ENCODE assay signal across 8 cellular contexts in the genomic region with DNA sequence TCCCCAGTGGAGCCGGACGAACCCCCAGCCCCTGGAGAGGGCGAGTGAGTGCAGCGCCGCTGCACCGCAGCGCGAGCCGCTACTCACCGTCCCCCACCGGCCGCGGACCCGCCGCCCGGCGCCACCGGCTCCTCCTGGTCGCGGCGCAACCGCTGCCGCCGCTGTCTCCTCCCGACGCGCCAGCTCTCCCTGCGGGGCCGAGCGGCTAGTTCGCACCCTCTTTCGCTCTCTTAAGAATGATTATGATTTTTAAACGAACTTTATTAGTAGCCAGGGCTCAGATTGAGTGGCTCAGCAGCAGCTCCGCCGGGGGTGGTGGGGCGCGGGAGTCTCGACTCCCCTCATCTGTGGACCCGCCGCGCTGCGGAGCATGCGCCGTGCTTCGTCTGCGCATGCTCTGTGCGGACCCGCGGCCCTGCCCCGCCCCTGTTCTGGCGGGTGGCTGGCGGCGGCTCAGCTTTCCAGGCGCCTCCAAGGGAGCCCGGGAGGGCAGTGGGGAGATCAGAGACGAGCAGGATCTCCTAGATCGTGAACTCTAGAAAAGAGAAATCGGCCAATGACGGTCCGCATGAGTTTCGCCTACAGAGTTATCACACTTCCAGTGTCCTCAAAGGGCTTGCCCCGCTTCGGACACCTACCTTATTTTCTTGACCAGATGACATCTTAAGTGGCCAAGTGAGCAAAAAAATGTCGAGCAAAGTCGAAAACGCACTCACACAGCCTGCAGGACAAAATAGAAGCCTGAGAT. TPM values are rescaled to one million over a fixed set of nuclear protein-coding genes. Genes with fewer than 3 reads are reported as not detected.
A peak's percentile ranks its signal among the peaks of the same experiment; 100 is the strongest.
DNase-seq lines count a peak whose midpoint lies in the region; ATAC-seq and TF ChIP-seq lines count a peak whose summit lies in the region.

TSS of gene RAB23 (minus strand) at position 372 of the 748 bp plus-strand sequence. CDS start 11,927 bp downstream, outside the sequence.

- no peaks in the 10 kb centered on the region for H3F3A ChIP-seq in OCI-LY1 (ENCODE audit: insufficient read depth, low read length)

- H3K27me3 ChIP-seq in HUES48 (ENCODE audit: control insufficient read depth, insufficient read depth, low read length): no peaks in the 10 kb centered on the region
- H3K27me3 ChIP-seq in OCI-LY1 (ENCODE audit: insufficient read depth, low read length): peaks cover 9% of the 10 kb centered on the region; the same call in 1 of the 2 replicates

- H3K27ac ChIP-seq in HUES48 (ENCODE audit: low read depth, low read length) (peak within 1 kb of the TSS; percentile 95), OCI-LY1 (ENCODE audit: low read depth, low read length, poor library complexity, severe bottlenecking) (no peak within 1 kb of the TSS)

- H3K4me1 ChIP-seq in HUES48 (ENCODE audit: control insufficient read depth, insufficient read depth, low read length): peaks cover 20% of the 10 kb centered on the region; the same call in 1 of the 2 replicates
- H3K4me1 ChIP-seq in OCI-LY1 (ENCODE audit: insufficient read depth, low read length, severe bottlenecking): peaks cover 12% of the 10 kb centered on the region

- H2AFZ ChIP-seq in OCI-LY1 (ENCODE audit: low read length): peak within 1 kb of the TSS; percentile 84

- no peaks in the 10 kb centered on the region for H3K9me2 ChIP-seq in OCI-LY1 (ENCODE audit: low read depth, low read length)

- H3K4me3 ChIP-seq in HUES48 (ENCODE audit: low read depth, low read length) (peak within 1 kb of the TSS; percentile 93), OCI-LY1 (ENCODE audit: low read depth, low read length, poor library complexity, severe bottlenecking) (peak within 1 kb of the TSS; percentile 78), epithelial cell of proximal tubule (ENCODE audit: low read depth, low read length) (peak within 1 kb of the TSS; percentile 95)

- no peaks in the 10 kb centered on the region for H4K20me1 ChIP-seq in OCI-LY1 (ENCODE audit: insufficient read depth, low read length)

- peak within 1 kb of the TSS; percentile 71 for H3K4me2 ChIP-seq in OCI-LY1 (ENCODE audit: low read length)

- H3K9ac ChIP-seq in HUES48 (ENCODE audit: low read depth, low read length) (peak within 1 kb of the TSS; percentile 79), OCI-LY1 (ENCODE audit: low read length) (peak within 1 kb of the TSS; percentile 73)

- H3K9me3 ChIP-seq in HUES48 (ENCODE audit: control insufficient read depth, insufficient read depth, low read length): no peaks in the 10 kb centered on the region
- peaks cover 3% of the 10 kb centered on the region; the same call in 1 of the 2 replicates for H3K9me3 ChIP-seq in OCI-LY1 (ENCODE audit: low read length)

- H3K79me2 ChIP-seq in OCI-LY1 (ENCODE audit: insufficient read depth, low read length): no peaks in the 10 kb centered on the region

- TF ChIP-seq CTCF in OCI-LY1 (IDR thresholded peaks at IDR 0.05; ENCODE audit: low read length): no peak
- no peak for TF ChIP-seq CTCF in epithelial cell of proximal tubule (conservative IDR thresholded peaks at IDR 0.05; ENCODE audit: low read depth, low read length)

- ATAC-seq in GM21447 (IDR thresholded peaks at IDR 0.05; ENCODE audit: unreplicated experiment): peak; percentile 79

- H3K36me3 ChIP-seq in HUES48 (ENCODE audit: control insufficient read depth, insufficient read depth, low read length): no peaks in the 10 kb centered on the region
- no peaks in the 10 kb centered on the region; the same call in 1 of the 2 replicates for H3K36me3 ChIP-seq in OCI-LY1 (ENCODE audit: insufficient read depth, low read length)

- DNase-seq in DMS114 treated with DMSO at 0.1 percent for 48 hours (lab: John Stamatoyannopoulos, UW; ENCODE audit: unreplicated experiment): peak; percentile 77
- peak; percentile 83 for DNase-seq in activated T-cell treated with anti-CD3 and anti-CD28 coated beads for 48 hours (ENCODE audit: low read depth)
- DNase-seq in epithelial cell of proximal tubule (ENCODE audit: low read depth): no peak
- DNase-seq in mucosa of gallbladder (ENCODE audit: low spot score): peak; percentile 82
- peak; percentile 75 for DNase-seq in stimulated activated CD8-positive, alpha-beta memory T cell treated with anti-CD3 and anti-CD28 coated beads, Interleukin-4, amount 100 ng/mL, for 24 hours (ENCODE audit: low read depth)

RNA-seq across cellular contexts. Expression of gene RAB23, which starts in this region (rescaled TPM):
- 10.2 and 14.8 TPM in 2 replicates for total RNA-seq in epithelial cell of proximal tubule
- 38.7 TPM for total RNA-seq in mucosa of gallbladder
